Comparison of ENCODE assay signal across 11 cellular contexts in genomic region chr12:124946440-124946793, GRCh38. TPM values are rescaled to one million over a fixed set of nuclear protein-coding genes. Genes with fewer than 3 reads are reported as not detected.
DNase-seq lines count a peak whose midpoint lies in the region; ATAC-seq and TF ChIP-seq lines count a peak whose summit lies in the region.
"Had no signal": no experiment of that assay in that cellular context is flagged by ENCODE, and none has a peak within 500 bp of the region (broad histone marks: within the 10 kb centered on the region; RNA-seq: fewer than 3 reads in every experiment).

No MANE protein-coding gene starts in this region.

- peaks cover 84% of the 10 kb centered on the region for H3K36me3 Mint-ChIP-seq in dendritic cell treated with granulocyte-macrophage colony-stimulating factor and Interleukin-4, amounts not matched to agents 40 ng/mL and 50 ng/mL, for 4 days (ENCODE audit: low read depth)
- peaks cover 3% of the 10 kb centered on the region for H3K36me3 Mint-ChIP-seq in neural crest cell (ENCODE audit: low read depth)
- H3K36me3 Mint-ChIP-seq in T-helper 2 cell treated with Interferon-gamma antibody and Interleukin-4, amounts not matched to agents 5 μg/mL and 100 μg/mL, for 36 hours (ENCODE audit: low read depth), result peaks cover 32% of the 10 kb centered on the region

- no peak for ATAC-seq in GM21529 (IDR thresholded peaks at IDR 0.05; ENCODE audit: unreplicated experiment)
- ATAC-seq: K562 had no signal

- no peaks in the 10 kb centered on the region for H3K27me3 Mint-ChIP-seq in dendritic cell treated with granulocyte-macrophage colony-stimulating factor and Interleukin-4, amounts not matched to agents 40 ng/mL and 50 ng/mL, for 4 days
- H3K27me3 Mint-ChIP-seq in neural crest cell (ENCODE audit: low read depth), result no peaks in the 10 kb centered on the region
- H3K27me3 Mint-ChIP-seq in T-helper 2 cell treated with Interferon-gamma antibody and Interleukin-4, amounts not matched to agents 5 μg/mL and 100 μg/mL, for 36 hours (ENCODE audit: low read depth), result no peaks in the 10 kb centered on the region
- H3K27me3 Mint-ChIP-seq: CD4-positive, alpha-beta T cell had no signal

- intact Hi-C loops in dendritic cell treated with granulocyte-macrophage colony-stimulating factor and Interleukin-4, amounts not matched to agents 40 ng/mL and 50 ng/mL, for 4 days (cut with micrococcal nuclease), result no loop called here

- DNase-seq in HuH-7.5 (ENCODE audit: low spot score) (peak; percentile 5), neural crest cell (ENCODE audit: low read depth, low spot score) (no peak), D341Med (ENCODE audit: low spot score) (no peak), NK-92 (lab: John Stamatoyannopoulos, UW; ENCODE audit: unreplicated experiment) (no peak)
- DNase-seq in T-helper 2 cell treated with Interferon-gamma antibody and Interleukin-4, amounts not matched to agents 5 μg/mL and 100 μg/mL, for 36 hours (ENCODE audit: low spot score), result no peak
- DNase-seq: Calu3; CD4-positive, alpha-beta T cell; DMS79 had no signal

- peak overlapping the region; percentile 15 for H3K27ac Mint-ChIP-seq in dendritic cell treated with granulocyte-macrophage colony-stimulating factor and Interleukin-4, amounts not matched to agents 40 ng/mL and 50 ng/mL, for 4 days
- H3K27ac Mint-ChIP-seq in neural crest cell (ENCODE audit: unreplicated experiment), result peak overlapping the region; percentile 81
- H3K27ac Mint-ChIP-seq in T-helper 2 cell treated with Interferon-gamma antibody and Interleukin-4, amounts not matched to agents 5 μg/mL and 100 μg/mL, for 36 hours, result no peak overlapping the region
- H3K27ac Mint-ChIP-seq: CD4-positive, alpha-beta T cell had no signal

- TF ChIP-seq CTCF in neural crest cell (conservative IDR thresholded peaks at IDR 0.05), result no peak

- H3K9me3 Mint-ChIP-seq in dendritic cell treated with granulocyte-macrophage colony-stimulating factor and Interleukin-4, amounts not matched to agents 40 ng/mL and 50 ng/mL, for 4 days, result no peaks in the 10 kb centered on the region
- H3K9me3 Mint-ChIP-seq in neural crest cell, result no peaks in the 10 kb centered on the region
- H3K9me3 Mint-ChIP-seq in T-helper 2 cell treated with Interferon-gamma antibody and Interleukin-4, amounts not matched to agents 5 μg/mL and 100 μg/mL, for 36 hours, result no peaks in the 10 kb centered on the region
- H3K9me3 Mint-ChIP-seq: CD4-positive, alpha-beta T cell had no signal

- no peak overlapping the region for H3K4me3 Mint-ChIP-seq in dendritic cell treated with granulocyte-macrophage colony-stimulating factor and Interleukin-4, amounts not matched to agents 40 ng/mL and 50 ng/mL, for 4 days
- H3K4me3 Mint-ChIP-seq in neural crest cell, result no peak overlapping the region
- no peak overlapping the region for H3K4me3 Mint-ChIP-seq in T-helper 2 cell treated with Interferon-gamma antibody and Interleukin-4, amounts not matched to agents 5 μg/mL and 100 μg/mL, for 36 hours
- H3K4me3 Mint-ChIP-seq: CD4-positive, alpha-beta T cell had no signal

- peaks cover 20% of the 10 kb centered on the region for H3K4me1 Mint-ChIP-seq in dendritic cell treated with granulocyte-macrophage colony-stimulating factor and Interleukin-4, amounts not matched to agents 40 ng/mL and 50 ng/mL, for 4 days (ENCODE audit: low read depth)
- H3K4me1 Mint-ChIP-seq in neural crest cell, result peaks cover 4% of the 10 kb centered on the region
- peaks cover 5% of the 10 kb centered on the region for H3K4me1 Mint-ChIP-seq in T-helper 2 cell treated with Interferon-gamma antibody and Interleukin-4, amounts not matched to agents 5 μg/mL and 100 μg/mL, for 36 hours (ENCODE audit: low read depth)

RNA-seq across cellular contexts. Expression of gene UBC, which starts 32.0 kb away (rescaled TPM):
- total RNA-seq in neural crest cell, result 673 and 687 TPM in 2 replicates

RNA-seq across cellular contexts. Expression of gene DHX37, which starts 42.5 kb away (rescaled TPM):
- 24.9 and 25.5 TPM in 2 replicates for total RNA-seq in neural crest cell

RNA-seq across cellular contexts. Expression of gene BRI3BP, which starts 47.0 kb away (rescaled TPM):
- total RNA-seq in neural crest cell, result 18.6 and 19.0 TPM in 2 replicates
